In the genomic region with DNA sequence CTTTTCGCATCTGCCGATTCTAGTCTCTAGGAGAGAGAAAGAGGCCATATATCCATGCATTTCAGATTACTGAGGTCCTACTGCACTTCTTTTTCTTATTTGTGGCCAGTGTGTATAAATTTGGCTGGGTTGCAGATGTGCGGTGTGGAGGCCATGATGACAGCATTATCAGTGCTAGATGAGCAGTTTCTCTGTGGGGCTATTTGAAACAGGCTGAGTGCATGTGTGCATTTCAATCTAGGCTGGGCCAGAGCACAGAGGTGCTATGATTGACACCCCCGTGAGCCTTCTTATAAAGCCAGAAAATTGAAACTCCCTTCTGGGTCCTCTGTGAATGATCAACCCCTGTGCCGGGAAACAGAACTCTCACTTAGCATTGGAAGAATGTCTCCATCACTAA, we compare ENCODE assay signal across 16 cellular contexts.
DNase-seq lines count a peak whose midpoint lies in the region; ATAC-seq and TF ChIP-seq lines count a peak whose summit lies in the region.
"Had no signal": no experiment of that assay in that cellular context is flagged by ENCODE, and none has a peak within 500 bp of the region (broad histone marks: within the 10 kb centered on the region; RNA-seq: fewer than 3 reads in every experiment).

No MANE protein-coding gene starts in this region.

- H3K36me3 ChIP-seq in esophagus muscularis mucosa (peaks cover 0 to 26% (median 4%) of the 10 kb centered on the region in 4 donors), gastroesophageal sphincter (peaks cover 0 to 21% of the 10 kb centered on the region in 2 donors), rectal smooth muscle tissue (ENCODE audit: control insufficient read depth, insufficient read depth, low read length) (no peaks in the 10 kb centered on the region)
- H3K36me3 ChIP-seq: BE2C, HAP-1 had no signal

- no peaks in the 10 kb centered on the region for H3K36me3 Mint-ChIP-seq in activated T-cell treated with anti-CD3 and anti-CD28 coated beads, Interleukin-2, amount 50 U/mL, for 24 hours (ENCODE audit: low read depth)
- H3K36me3 Mint-ChIP-seq in mesothelial cell of epicardium = peaks cover 5% of the 10 kb centered on the region

- no peak overlapping the region for H3K9ac ChIP-seq in rectal smooth muscle tissue (ENCODE audit: low read length)
- H3K9ac ChIP-seq: GM23248 had no signal

- DNase-seq in esophagus muscularis mucosa (ENCODE audit: extremely low spot score) = no peak
- DNase-seq in right cardiac atrium = no peak
- no peak for DNase-seq in T-helper 1 cell
- DNase-seq in hippocampal formation (lab: John Stamatoyannopoulos, UW) = no peak
- no peak for DNase-seq in activated T-cell treated with anti-CD3 and anti-CD28 coated beads, Interleukin-2, amount 50 U/mL, for 24 hours
- DNase-seq in mesothelial cell of epicardium (ENCODE audit: low spot score in 2 of 2, unreplicated experiment in 2 of 2) = no peak
- DNase-seq: ACHN; BE2C; C1 segment of cervical spinal cord; Caco-2; CD4-positive, alpha-beta T cell; GDM1; GM23248 had no signal

- peaks cover 7% of the 10 kb centered on the region for H3K27me3 Mint-ChIP-seq in activated T-cell treated with anti-CD3 and anti-CD28 coated beads, Interleukin-2, amount 50 U/mL, for 24 hours
- peaks cover 11% of the 10 kb centered on the region for H3K27me3 Mint-ChIP-seq in mesothelial cell of epicardium (ENCODE audit: low read depth)

- no peak overlapping the region for H3K4me3 Mint-ChIP-seq in activated T-cell treated with anti-CD3 and anti-CD28 coated beads, Interleukin-2, amount 50 U/mL, for 24 hours
- no peak overlapping the region for H3K4me3 Mint-ChIP-seq in mesothelial cell of epicardium
- H3K4me3 Mint-ChIP-seq: CD4-positive, alpha-beta T cell had no signal

- no peak overlapping the region for H3K27ac Mint-ChIP-seq in activated T-cell treated with anti-CD3 and anti-CD28 coated beads, Interleukin-2, amount 50 U/mL, for 24 hours
- no peak overlapping the region for H3K27ac Mint-ChIP-seq in mesothelial cell of epicardium
- H3K27ac Mint-ChIP-seq: CD4-positive, alpha-beta T cell had no signal

- H3K27me3 ChIP-seq in esophagus muscularis mucosa (no peaks in the 10 kb centered on the region), gastroesophageal sphincter (no peaks in the 10 kb centered on the region), right cardiac atrium (ENCODE audit: control insufficient read depth, insufficient read depth) (no peaks in the 10 kb centered on the region), rectal smooth muscle tissue (ENCODE audit: control insufficient read depth, insufficient read depth, low read length) (no peaks in the 10 kb centered on the region)
- H3K27me3 ChIP-seq: BE2C had no signal

- H3K4me1 ChIP-seq in esophagus muscularis mucosa = peaks cover 16 to 86% (median 70%) of the 10 kb centered on the region in 4 donors
- peaks cover 8 to 86% (median 8%) of the 10 kb centered on the region in 3 donors for H3K4me1 ChIP-seq in gastroesophageal sphincter
- peaks cover 8% of the 10 kb centered on the region for H3K4me1 ChIP-seq in right cardiac atrium (ENCODE audit: control insufficient read depth, insufficient read depth, low read length)
- H3K4me1 ChIP-seq in rectal smooth muscle tissue (ENCODE audit: control insufficient read depth, insufficient read depth, low read length) = peaks cover under 1% of the 10 kb centered on the region
- H3K4me1 ChIP-seq: BE2C, Caco-2, HAP-1 had no signal

- TF ChIP-seq EP300 in esophagus muscularis mucosa (IDR thresholded peaks at IDR 0.05) (no peak), gastroesophageal sphincter (IDR thresholded peaks at IDR 0.05) (no peak)

- H3K4me3 ChIP-seq in esophagus muscularis mucosa (no peak overlapping the region), gastroesophageal sphincter (no peak overlapping the region), right cardiac atrium (ENCODE audit: low read length) (no peak overlapping the region), rectal smooth muscle tissue (ENCODE audit: low read length) (no peak overlapping the region)
- H3K4me3 ChIP-seq: GM23248, HAP-1 had no signal

- intact Hi-C loops in esophagus muscularis mucosa (cut with DNase I) = no loop called here
- intact Hi-C loops in right cardiac atrium (cut with DNase I) = no loop called here

- H3K27ac ChIP-seq in esophagus muscularis mucosa (replicated peaks in 1 of 4) (peak overlapping the region; percentile 66 to 81 (median 78)), gastroesophageal sphincter (peak overlapping the region; percentile 44 to 80 (median 66)), right cardiac atrium (ENCODE audit: low read length) (peak overlapping the region; percentile 78), rectal smooth muscle tissue (ENCODE audit: low read depth, low read length) (peak overlapping the region; percentile 51)
- H3K27ac ChIP-seq: GM23248 had no signal

- H3K4me1 Mint-ChIP-seq in activated T-cell treated with anti-CD3 and anti-CD28 coated beads, Interleukin-2, amount 50 U/mL, for 24 hours (ENCODE audit: low read depth) = no peaks in the 10 kb centered on the region
- H3K4me1 Mint-ChIP-seq in mesothelial cell of epicardium = peaks cover 4% of the 10 kb centered on the region

- H3K9me3 Mint-ChIP-seq in activated T-cell treated with anti-CD3 and anti-CD28 coated beads, Interleukin-2, amount 50 U/mL, for 24 hours = no peaks in the 10 kb centered on the region
- H3K9me3 Mint-ChIP-seq in mesothelial cell of epicardium = peaks cover 7% of the 10 kb centered on the region
- H3K9me3 Mint-ChIP-seq: CD4-positive, alpha-beta T cell had no signal

- H3K9me3 ChIP-seq in esophagus muscularis mucosa (no peaks in the 10 kb centered on the region), gastroesophageal sphincter (no peaks in the 10 kb centered on the region), right cardiac atrium (ENCODE audit: control insufficient read depth, low read length) (no peaks in the 10 kb centered on the region)
- H3K9me3 ChIP-seq: BE2C, Caco-2, HAP-1 had no signal

- no peak for TF ChIP-seq POLR2A in esophagus muscularis mucosa (IDR thresholded peaks at IDR 0.05; ENCODE audit: low read depth)
- no peak for TF ChIP-seq POLR2A in gastroesophageal sphincter (IDR thresholded peaks at IDR 0.05)

- 93% methylated on average over 5 of the region's 5 CpGs for WGBS in esophagus muscularis mucosa
- WGBS in gastroesophageal sphincter (ENCODE audit: low coverage in 1 of 2), 2 donors = 94 to 98% methylated on average over 4 to 5 of the region's 5 CpGs
- 70% methylated on average over 5 of the region's 5 CpGs for WGBS in right cardiac atrium

- no peak for TF ChIP-seq CTCF in esophagus muscularis mucosa (IDR thresholded peaks at IDR 0.05)
- TF ChIP-seq CTCF in gastroesophageal sphincter (IDR thresholded peaks at IDR 0.05) = no peak
- TF ChIP-seq CTCF in mesothelial cell of epicardium (IDR thresholded peaks at IDR 0.05; ENCODE audit: unreplicated experiment) = no peak

- ATAC-seq in gastroesophageal sphincter (no peak), right cardiac atrium (peak; percentile 69 to 87)
